ENCODE assay signal across 8 cellular contexts in genomic region chr21:46226920-46227599, GRCh38. TPM values are rescaled to one million over a fixed set of nuclear protein-coding genes. Genes with fewer than 3 reads are reported as not detected.
A peak's percentile ranks its signal among the peaks of the same experiment; 100 is the strongest.
DNase-seq lines count a peak whose midpoint lies in the region; TF ChIP-seq lines count a peak whose summit lies in the region.

No MANE protein-coding gene starts in this region.

- TF ChIP-seq POLR2A in Raji (IDR thresholded peaks at IDR 0.05; ENCODE audit: insufficient read depth, low read depth, low read length): peak; percentile 49

- DNase-seq in activated effector memory CD4-positive, alpha-beta T cell treated with anti-CD3 and anti-CD28 coated beads, Interleukin-2, amount 50 U/mL, for 16 hours: peak; percentile 60
- DNase-seq in activated effector memory CD4-positive, alpha-beta T cell treated with Interleukin-2 at 50 U/mL for 16 hours: no peak
- DNase-seq in epithelial cell of prostate (ENCODE audit: low read depth, low spot score) (no peak), osteocyte (ENCODE audit: extremely low spot score, unreplicated experiment) (no peak), NCI-H774 (lab: John Stamatoyannopoulos, UW) (no peak)
- DNase-seq in activated CD8-positive, alpha-beta memory T cell treated with anti-CD3 and anti-CD28 coated beads, Interleukin-2, amount 50 U/mL, for 48 hours: no peak
- no peak for DNase-seq in stimulated activated CD4-positive, alpha-beta T cell treated with anti-CD3 and anti-CD28 coated beads, Interleukin-4, amount 100 ng/mL, for 4 hours

- no peak for TF ChIP-seq CTCF in osteocyte (IDR thresholded peaks at IDR 0.05)

- H3K27me3 Mint-ChIP-seq in osteocyte (ENCODE audit: unreplicated experiment): no peaks in the 10 kb centered on the region

- no peaks in the 10 kb centered on the region for H3K9me3 Mint-ChIP-seq in osteocyte (ENCODE audit: unreplicated experiment)

- peaks cover 42% of the 10 kb centered on the region for H3K4me1 Mint-ChIP-seq in osteocyte (ENCODE audit: unreplicated experiment)

- peak overlapping the region; percentile 60 for H3K27ac ChIP-seq in epithelial cell of prostate

- H3K27ac Mint-ChIP-seq in osteocyte (ENCODE audit: unreplicated experiment): peak overlapping the region; percentile 80

- peaks cover 14% of the 10 kb centered on the region for H3K36me3 Mint-ChIP-seq in osteocyte (ENCODE audit: unreplicated experiment)

- peak overlapping the region; percentile 85 for H3K4me3 Mint-ChIP-seq in osteocyte (ENCODE audit: unreplicated experiment)

RNA-seq across cellular contexts. Expression of gene LSS, which starts 1.5 kb away (rescaled TPM):
- 92.0 and 101 TPM in 2 replicates for total RNA-seq in osteocyte

RNA-seq across cellular contexts. Expression of gene SPATC1L, which starts 42.8 kb away (rescaled TPM):
- total RNA-seq in osteocyte: 17.5 and 18.9 TPM in 2 replicates

RNA-seq across cellular contexts. Expression of gene MCM3AP, which starts 58.4 kb away (rescaled TPM):
- total RNA-seq in osteocyte: 99.4 and 105 TPM in 2 replicates

RNA-seq across cellular contexts. Expression of gene YBEY, which starts 59.1 kb away (rescaled TPM):
- total RNA-seq in osteocyte: 17.9 and 18.2 TPM in 2 replicates
